Comparison of ENCODE assay signal across 8 cellular contexts in the genomic region with DNA sequence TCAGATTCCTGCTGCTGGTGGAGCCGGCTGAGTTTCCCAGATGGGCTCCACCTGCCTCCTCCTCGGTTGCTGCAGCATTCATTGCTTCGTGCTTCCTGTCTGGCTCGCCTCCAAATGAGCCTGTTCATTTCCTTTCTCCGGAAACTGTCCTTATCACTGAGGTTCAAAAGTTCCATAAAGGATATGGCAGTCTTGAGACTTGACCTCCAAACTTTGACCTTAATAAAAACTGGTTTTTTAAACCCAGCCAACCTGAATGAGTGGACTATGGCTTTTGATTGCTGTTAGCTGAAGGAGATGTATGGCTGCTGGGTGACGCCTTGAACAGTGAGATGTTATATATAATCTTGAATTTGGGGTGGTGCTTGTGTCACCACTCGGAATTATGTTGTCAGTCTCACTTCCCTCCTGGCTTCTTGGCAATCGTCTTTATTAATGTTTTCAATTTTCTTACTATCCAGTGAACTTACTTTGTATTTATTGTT.
DNase-seq lines count a peak whose midpoint lies in the region; ATAC-seq, FAIRE-seq and TF ChIP-seq lines count a peak whose summit lies in the region.

No MANE protein-coding gene starts in this region.

- WGBS in SK-N-SH (ENCODE audit: low lambda C conversion rate) = 15% methylated on average over 8 of the region's 8 CpGs

- peak overlapping the region in 4 of 10 experiments; percentile 12 to 38 (median 25); a peak in 6 of 20 replicates for H3K4me3 ChIP-seq in BLaER1 treated with 17β-estradiol and CSF1 and Interleukin-3, amounts not matched to agents 10 nM and 100 nM
- no peak overlapping the region for H3K4me3 ChIP-seq in SK-N-SH (ENCODE audit: low read depth in 2 of 2, low read length in 1 of 2)
- H3K4me3 ChIP-seq in parathyroid adenoma (ENCODE audit: low read depth, low read length) = no peak overlapping the region

- peak overlapping the region; percentile 80 to 81 for H3K4me3 Mint-ChIP-seq in effector memory CD8-positive, alpha-beta T cell

- POLR2A ChIA-PET in SK-N-SH (lab: Yijun Ruan, JAX) = no interaction called here

- H3F3A ChIP-seq in SK-N-SH (replicated peaks; ENCODE audit: insufficient read depth) = peaks cover 3% of the 10 kb centered on the region

- FAIRE-seq in RCC 7860 (lab: Jason Lieb, UNC) = no peak

- H3K9me2 ChIP-seq in SK-N-SH = no peaks in the 10 kb centered on the region

- H3K27me3 Mint-ChIP-seq in effector memory CD8-positive, alpha-beta T cell = no peaks in the 10 kb centered on the region

- H3K79me2 ChIP-seq in SK-N-SH (ENCODE audit: insufficient read depth) (peaks cover 72% of the 10 kb centered on the region), parathyroid adenoma (peaks cover 4% of the 10 kb centered on the region)

- H3K27ac Mint-ChIP-seq in effector memory CD8-positive, alpha-beta T cell = peak overlapping the region; percentile 89 to 98

- no peak for TF ChIP-seq RAD21 in SK-N-SH (IDR thresholded peaks at IDR 0.05; ENCODE audit: low read length)

- H3K27me3 ChIP-seq in BLaER1 treated with 17β-estradiol and CSF1 and Interleukin-3, amounts not matched to agents 10 nM and 100 nM = no peaks in the 10 kb centered on the region
- H3K27me3 ChIP-seq in SK-N-SH (ENCODE audit: insufficient read depth) (no peaks in the 10 kb centered on the region), parathyroid adenoma (ENCODE audit: control insufficient read depth, insufficient read depth, low read length) (no peaks in the 10 kb centered on the region)

- H3K36me3 ChIP-seq in BLaER1 treated with 17β-estradiol and CSF1 and Interleukin-3, amounts not matched to agents 10 nM and 100 nM = peaks cover 0 to 39% (median 18%) of the 10 kb centered on the region in 11 experiments; a peak in 10 of 22 replicates
- H3K36me3 ChIP-seq in KOPT-K1 (ENCODE audit: insufficient read depth, low read length) (no peaks in the 10 kb centered on the region), SK-N-SH (replicated peaks in 1 of 2; ENCODE audit: control insufficient read depth in 1 of 2, insufficient read depth in 2 of 2, low read length in 1 of 2) (no peaks in the 10 kb centered on the region), parathyroid adenoma (ENCODE audit: control insufficient read depth, insufficient read depth, low read length) (no peaks in the 10 kb centered on the region)

- peak overlapping the region in 6 of 11 experiments; percentile 2 to 39 (median 11); a peak in 6 of 22 replicates for H3K9ac ChIP-seq in BLaER1 treated with 17β-estradiol and CSF1 and Interleukin-3, amounts not matched to agents 10 nM and 100 nM
- H3K9ac ChIP-seq in SK-N-SH (no peak overlapping the region), parathyroid adenoma (no peak overlapping the region)

- peaks cover 23 to 99% (median 97%) of the 10 kb centered on the region in 11 experiments; a peak in 21 of 22 replicates for H4K20me1 ChIP-seq in BLaER1 treated with 17β-estradiol and CSF1 and Interleukin-3, amounts not matched to agents 10 nM and 100 nM
- no peaks in the 10 kb centered on the region for H4K20me1 ChIP-seq in SK-N-SH (ENCODE audit: insufficient read depth)

- H2AFZ ChIP-seq in SK-N-SH (ENCODE audit: low read depth) (no peak overlapping the region), parathyroid adenoma (no peak overlapping the region)

- H3K9me3 ChIP-seq in BLaER1 treated with 17β-estradiol and CSF1 and Interleukin-3, amounts not matched to agents 10 nM and 100 nM (replicated peaks in 1 of 11) = no peaks in the 10 kb centered on the region
- H3K9me3 ChIP-seq in KOPT-K1 (ENCODE audit: insufficient read depth, low read length, poor library complexity, severe bottlenecking) (no peaks in the 10 kb centered on the region), SK-N-SH (no peaks in the 10 kb centered on the region), parathyroid adenoma (ENCODE audit: control insufficient read depth, low read length) (no peaks in the 10 kb centered on the region)

- TF ChIP-seq EP300 in SK-N-SH (IDR thresholded peaks at IDR 0.05; ENCODE audit: borderline replicate concordance in 1 of 2, low read depth in 1 of 2, low read length in 1 of 2) = peak in 1 of 2 experiments; percentile 50; a peak in 1 of 4 replicates

- ATAC-seq in effector memory CD8-positive, alpha-beta T cell (replicated peaks) = no peak
- no peak for ATAC-seq in GM18873 (IDR thresholded peaks at IDR 0.05; ENCODE audit: low FRiP score, unreplicated experiment)

- TF ChIP-seq CTCF in SK-N-SH (IDR thresholded peaks at IDR 0.05) = no peak
- TF ChIP-seq CTCF in parathyroid adenoma (IDR thresholded peaks at IDR 0.05) = no peak

- H3K4me1 Mint-ChIP-seq in effector memory CD8-positive, alpha-beta T cell (ENCODE audit: low read depth in 2 of 2) = peaks cover 71 to 78% of the 10 kb centered on the region in 2 donors

- peak overlapping the region; percentile 3 to 64 (median 37); a peak in 16 of 22 replicates for H3K27ac ChIP-seq in BLaER1 treated with 17β-estradiol and CSF1 and Interleukin-3, amounts not matched to agents 10 nM and 100 nM
- peak overlapping the region; percentile 40 for H3K27ac ChIP-seq in KOPT-K1 (ENCODE audit: low read depth, low read length, poor library complexity, severe bottlenecking)
- peak overlapping the region; percentile 41 to 84; a peak in 3 of 4 replicates for H3K27ac ChIP-seq in SK-N-SH (ENCODE audit: low read depth in 2 of 2, low read length in 1 of 2)
- H3K27ac ChIP-seq in parathyroid adenoma = peak overlapping the region; percentile 40
- no peak overlapping the region for H3K27ac ChIP-seq in substantia nigra (ENCODE audit: low read depth, low read length, poor library complexity, severe bottlenecking)

- peaks cover 26% of the 10 kb centered on the region for H3K36me3 Mint-ChIP-seq in effector memory CD8-positive, alpha-beta T cell (ENCODE audit: insufficient read depth)

- peak overlapping the region; percentile 73 to 96 (median 89) for H3K4me2 ChIP-seq in BLaER1 treated with 17β-estradiol and CSF1 and Interleukin-3, amounts not matched to agents 10 nM and 100 nM
- H3K4me2 ChIP-seq in SK-N-SH (peak overlapping the region; percentile 37), parathyroid adenoma (ENCODE audit: low read length) (no peak overlapping the region)

- H3K4me1 ChIP-seq in BLaER1 treated with 17β-estradiol and CSF1 and Interleukin-3, amounts not matched to agents 10 nM and 100 nM = peaks cover 89 to 99% (median 97%) of the 10 kb centered on the region in 10 experiments
- H3K4me1 ChIP-seq in SK-N-SH (ENCODE audit: control insufficient read depth in 1 of 2, insufficient read depth in 2 of 2, low read depth in 1 of 2, low read length in 1 of 2) = peaks cover 57 to 61% of the 10 kb centered on the region in 2 experiments
- H3K4me1 ChIP-seq in parathyroid adenoma = no peaks in the 10 kb centered on the region

- CTCF ChIA-PET in SK-N-SH (lab: Yijun Ruan, JAX) = interaction anchor here (1.0 to 1.7 kb wide), 2 partner anchors 65 to 123 kb away, joined by 3 to 6 read pairs; no protein-coding TSS in a partner anchor

- H3K9me3 Mint-ChIP-seq in effector memory CD8-positive, alpha-beta T cell = no peaks in the 10 kb centered on the region

- peak; percentile 69 for DNase-seq in SK-N-SH
- DNase-seq in effector memory CD8-positive, alpha-beta T cell = no peak
- DNase-seq in RCC 7860 (ENCODE audit: low spot score) = no peak
- DNase-seq in substantia nigra (lab: John Stamatoyannopoulos, UW) = no peak

TF ChIP-seq in SK-N-SH, 30 proteins besides CTCF, POLR2A, EP300 and RAD21 (continues in another document):
- TF ChIP-seq RFX5 (IDR thresholded peaks at IDR 0.05; ENCODE audit: low read length) (no peak), REST (IDR thresholded peaks at IDR 0.05; ENCODE audit: low read depth, low read length) (no peak), TCF12 (IDR thresholded peaks at IDR 0.05) (peak; percentile 77), POLR2AphosphoS5 (IDR thresholded peaks at IDR 0.05; ENCODE audit: low read depth, low read length) (no peak), FOXJ3 (CRISPR knock-in tag; IDR thresholded peaks at IDR 0.05) (no peak), YY1 (IDR thresholded peaks at IDR 0.05; ENCODE audit: low read depth) (no peak), JUND (IDR thresholded peaks at IDR 0.05) (0 out of 2 replicates have a peak, but pooled peaks have one; percentile 9), MAX (IDR thresholded peaks at IDR 0.05; ENCODE audit: low read depth) (0 out of 2 replicates have a peak, but pooled peaks have one; percentile 43)
- TF ChIP-seq, protein P1, sequence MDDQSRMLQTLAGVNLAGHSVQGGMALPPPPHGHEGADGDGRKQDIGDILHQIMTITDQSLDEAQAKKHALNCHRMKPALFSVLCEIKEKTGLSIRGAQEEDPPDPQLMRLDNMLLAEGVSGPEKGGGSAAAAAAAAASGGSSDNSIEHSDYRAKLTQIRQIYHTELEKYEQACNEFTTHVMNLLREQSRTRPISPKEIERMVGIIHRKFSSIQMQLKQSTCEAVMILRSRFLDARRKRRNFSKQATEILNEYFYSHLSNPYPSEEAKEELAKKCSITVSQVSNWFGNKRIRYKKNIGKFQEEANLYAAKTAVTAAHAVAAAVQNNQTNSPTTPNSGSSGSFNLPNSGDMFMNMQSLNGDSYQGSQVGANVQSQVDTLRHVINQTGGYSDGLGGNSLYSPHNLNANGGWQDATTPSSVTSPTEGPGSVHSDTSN (IDR thresholded peaks at IDR 0.05) = peak; percentile 56

Comparison
In these comparisons a context has a peak if more than half of its experiments do, and no peak if none do; other contexts are left out.
1. H3K9ac ChIP-seq: peak in BLaER1 treated with 17β-estradiol and CSF1 and Interleukin-3, amounts not matched to agents 10 nM and 100 nM (6 of 11); none in SK-N-SH (single experiment) and parathyroid adenoma (single experiment).